19 cellular contexts compared by ENCODE assay signal in genomic region chr13:58495668-58496067, GRCh38.
"Had no signal": no experiment of that assay in that cellular context is flagged by ENCODE, and none has a peak within 500 bp of the region (broad histone marks: within the 10 kb centered on the region; RNA-seq: fewer than 3 reads in every experiment).

No MANE protein-coding gene starts in this region.

- H3K4me1 ChIP-seq: colonic mucosa, esophagus squamous epithelium, left ventricle myocardium inferior, lower lobe of right lung, parathyroid adenoma, psoas muscle had no signal

- H3K36me3 ChIP-seq: colonic mucosa, esophagus squamous epithelium, left ventricle myocardium inferior, lower lobe of right lung had no signal

- H3K4me3 ChIP-seq: colonic mucosa, esophagus squamous epithelium, left ventricle myocardium inferior, lower lobe of right lung, psoas muscle had no signal

- H3K9ac ChIP-seq: parathyroid adenoma had no signal

- DNase-seq: colonic mucosa; dermis blood vessel endothelial cell; esophagus squamous epithelium; foreskin fibroblast; immature natural killer cell; left cardiac atrium; left ventricle myocardium inferior; lower lobe of right lung; mesendoderm; naive B cell; occipital lobe; psoas muscle; stimulated activated CD4-positive, alpha-beta T cell treated with anti-CD3 and anti-CD28 coated beads, Interleukin-2, amount 100 ng/mL, for 24 hours; stimulated activated CD4-positive, alpha-beta T cell treated with anti-CD3 and anti-CD28 coated beads, Interleukin-4, amount 100 ng/mL, for 4 hours; stimulated activated naive CD4-positive, alpha-beta T cell had no signal

- FAIRE-seq: keratinocyte, urothelium cell line had no signal

- ATAC-seq: left cardiac atrium, lower lobe of right lung, psoas muscle, sciatic nerve had no signal

- H3K27ac ChIP-seq: colonic mucosa, esophagus squamous epithelium, left ventricle myocardium inferior, lower lobe of right lung, parathyroid adenoma, psoas muscle had no signal

- H3K79me2 ChIP-seq: parathyroid adenoma had no signal

- H2AFZ ChIP-seq: parathyroid adenoma had no signal

- H3K27me3 ChIP-seq: colonic mucosa, esophagus squamous epithelium had no signal

- H3K9me3 ChIP-seq: colonic mucosa, esophagus squamous epithelium, left ventricle myocardium inferior, lower lobe of right lung, psoas muscle had no signal
